Comparison of ENCODE assay signal across 11 cellular contexts in genomic region chr17:50953518-50953830, GRCh38.
A peak's percentile ranks its signal among the peaks of the same experiment; 100 is the strongest.
DNase-seq lines count a peak whose midpoint lies in the region; ATAC-seq and TF ChIP-seq lines count a peak whose summit lies in the region.
"Had no signal": no experiment of that assay in that cellular context is flagged by ENCODE, and none has a peak within 500 bp of the region (broad histone marks: within the 10 kb centered on the region; RNA-seq: fewer than 3 reads in every experiment).

No MANE protein-coding gene starts in this region.

- H3K4me3 Mint-ChIP-seq in activated T-cell treated with anti-CD3 and anti-CD28 coated beads, Interleukin-2, amount 50 U/mL, for 72 hours, result no peak overlapping the region
- H3K4me3 Mint-ChIP-seq in activated T-cell treated with anti-CD3 and anti-CD28 coated beads, Interleukin-2, amount 50 U/mL, for 4 hours, result no peak overlapping the region
- no peak overlapping the region for H3K4me3 Mint-ChIP-seq in type B pancreatic cell
- H3K4me3 Mint-ChIP-seq: IgD-negative memory B cell had no signal

- in situ Hi-C loops in GM23248 (cut with MboI), result loop anchor here (10.0 to 25.0 kb wide), 2 partner anchors 169 to 441 kb away; partner anchors contain the start of gene MYCBPAP

- no peaks in the 10 kb centered on the region for H4K20me1 ChIP-seq in GM23248 (ENCODE audit: insufficient read depth)

- H3K27ac Mint-ChIP-seq in activated T-cell treated with anti-CD3 and anti-CD28 coated beads, Interleukin-2, amount 50 U/mL, for 72 hours, result peak overlapping the region; percentile 65
- peak overlapping the region; percentile 83 for H3K27ac Mint-ChIP-seq in type B pancreatic cell
- H3K27ac Mint-ChIP-seq: IgD-negative memory B cell had no signal

- H3K4me1 ChIP-seq in muscle layer of duodenum (ENCODE audit: control insufficient read depth in 1 of 2, insufficient read depth in 2 of 2, low read length in 2 of 2) (peaks cover 28 to 54% of the 10 kb centered on the region in 2 donors), GM23248 (ENCODE audit: insufficient read depth) (peaks cover 30% of the 10 kb centered on the region)

- H3K36me3 Mint-ChIP-seq in activated T-cell treated with anti-CD3 and anti-CD28 coated beads, Interleukin-2, amount 50 U/mL, for 72 hours (ENCODE audit: insufficient read depth in 2 of 2), result no peaks in the 10 kb centered on the region
- no peaks in the 10 kb centered on the region for H3K36me3 Mint-ChIP-seq in activated T-cell treated with anti-CD3 and anti-CD28 coated beads, Interleukin-2, amount 50 U/mL, for 4 hours (ENCODE audit: insufficient read depth)
- H3K36me3 Mint-ChIP-seq in type B pancreatic cell, result no peaks in the 10 kb centered on the region
- H3K36me3 Mint-ChIP-seq: IgD-negative memory B cell had no signal

- H3K36me3 ChIP-seq in muscle layer of duodenum (ENCODE audit: control insufficient read depth in 1 of 2, insufficient read depth in 2 of 2, low read length in 2 of 2) (no peaks in the 10 kb centered on the region), GM23248 (ENCODE audit: low read depth) (no peaks in the 10 kb centered on the region)

- no peaks in the 10 kb centered on the region for H3K9me3 Mint-ChIP-seq in activated T-cell treated with anti-CD3 and anti-CD28 coated beads, Interleukin-2, amount 50 U/mL, for 72 hours
- no peaks in the 10 kb centered on the region for H3K9me3 Mint-ChIP-seq in activated T-cell treated with anti-CD3 and anti-CD28 coated beads, Interleukin-2, amount 50 U/mL, for 4 hours
- H3K9me3 Mint-ChIP-seq in type B pancreatic cell, result no peaks in the 10 kb centered on the region
- H3K9me3 Mint-ChIP-seq: IgD-negative memory B cell had no signal

- H3K9me3 ChIP-seq in muscle layer of duodenum (ENCODE audit: control insufficient read depth in 1 of 2, low read length in 2 of 2) (no peaks in the 10 kb centered on the region), GM23248 (ENCODE audit: low read depth) (no peaks in the 10 kb centered on the region)
- H3K9me3 ChIP-seq: mucosa of descending colon had no signal

- no peak for TF ChIP-seq CTCF in type B pancreatic cell (conservative IDR thresholded peaks at IDR 0.05)

- no peaks in the 10 kb centered on the region for H3K27me3 ChIP-seq in muscle layer of duodenum (ENCODE audit: low read depth, low read length)
- H3K27me3 ChIP-seq in GM23248 (replicated peaks; ENCODE audit: insufficient read depth), result no peaks in the 10 kb centered on the region

- no peak overlapping the region for H3K4me2 ChIP-seq in GM23248 (ENCODE audit: unreplicated experiment)

- H3K27ac ChIP-seq in caudate nucleus (ENCODE audit: low read depth, low read length) (peak overlapping the region; percentile 52), muscle layer of duodenum (ENCODE audit: low read length) (peak overlapping the region; percentile 45), GM23248 (no peak overlapping the region)

- peaks cover 12% of the 10 kb centered on the region for H3K4me1 Mint-ChIP-seq in activated T-cell treated with anti-CD3 and anti-CD28 coated beads, Interleukin-2, amount 50 U/mL, for 72 hours (ENCODE audit: low read depth)
- peaks cover 11% of the 10 kb centered on the region for H3K4me1 Mint-ChIP-seq in activated T-cell treated with anti-CD3 and anti-CD28 coated beads, Interleukin-2, amount 50 U/mL, for 4 hours (ENCODE audit: low read depth)
- H3K4me1 Mint-ChIP-seq in type B pancreatic cell (ENCODE audit: unreplicated experiment), result peaks cover 38% of the 10 kb centered on the region

- no peaks in the 10 kb centered on the region for H3K79me2 ChIP-seq in GM23248 (ENCODE audit: insufficient read depth)

- H2AFZ ChIP-seq in GM23248, result no peak overlapping the region

- H3F3A ChIP-seq in GM23248 (ENCODE audit: insufficient read depth), result peaks cover 5% of the 10 kb centered on the region; the same call in 1 of the 2 replicates

- 83 to 89% methylated on average over 5 of the region's 5 CpGs for WGBS in GM23248 (ENCODE audit: low coverage in 1 of 2, low lambda C conversion rate in 2 of 2, missing lambda C conversion rate in 2 of 2), 2 experiments

- no peak for ATAC-seq in activated T-cell treated with anti-CD3 and anti-CD28 coated beads, Interleukin-2, amount 50 U/mL, for 72 hours (replicated peaks in 1 of 2)
- ATAC-seq in activated T-cell treated with anti-CD3 and anti-CD28 coated beads, Interleukin-2, amount 50 U/mL, for 4 hours, result no peak
- no peak for ATAC-seq in GM19328 (IDR thresholded peaks at IDR 0.05; ENCODE audit: unreplicated experiment)
- ATAC-seq: mucosa of descending colon, right cardiac atrium had no signal

- H3K9ac ChIP-seq in GM23248, result no peak overlapping the region

- H3K4me3 ChIP-seq in muscle layer of duodenum (ENCODE audit: low read depth in 1 of 2, low read length in 2 of 2) (no peak overlapping the region), GM23248 (no peak overlapping the region)
- H3K4me3 ChIP-seq: mucosa of descending colon had no signal

- H3K9me2 ChIP-seq in GM23248 (ENCODE audit: insufficient read depth), result no peaks in the 10 kb centered on the region

- no peaks in the 10 kb centered on the region for H3K27me3 Mint-ChIP-seq in activated T-cell treated with anti-CD3 and anti-CD28 coated beads, Interleukin-2, amount 50 U/mL, for 72 hours (ENCODE audit: low read depth)
- H3K27me3 Mint-ChIP-seq in activated T-cell treated with anti-CD3 and anti-CD28 coated beads, Interleukin-2, amount 50 U/mL, for 4 hours (ENCODE audit: low read depth), result no peaks in the 10 kb centered on the region
- H3K27me3 Mint-ChIP-seq in type B pancreatic cell, result no peaks in the 10 kb centered on the region

- DNase-seq in activated T-cell treated with anti-CD3 and anti-CD28 coated beads, Interleukin-2, amount 50 U/mL, for 72 hours, result no peak
- no peak for DNase-seq in activated T-cell treated with anti-CD3 and anti-CD28 coated beads, Interleukin-2, amount 50 U/mL, for 4 hours
- DNase-seq in caudate nucleus (lab: John Stamatoyannopoulos, UW) (no peak), type B pancreatic cell (ENCODE audit: extremely low spot score, unreplicated experiment) (no peak), cerebellar nuclear complex (lab: John Stamatoyannopoulos, UW) (no peak), GM23248 (no peak)
- DNase-seq: mucosa of descending colon had no signal
